Comparison of ENCODE assay signal across 1 cellular context in the genomic region with DNA sequence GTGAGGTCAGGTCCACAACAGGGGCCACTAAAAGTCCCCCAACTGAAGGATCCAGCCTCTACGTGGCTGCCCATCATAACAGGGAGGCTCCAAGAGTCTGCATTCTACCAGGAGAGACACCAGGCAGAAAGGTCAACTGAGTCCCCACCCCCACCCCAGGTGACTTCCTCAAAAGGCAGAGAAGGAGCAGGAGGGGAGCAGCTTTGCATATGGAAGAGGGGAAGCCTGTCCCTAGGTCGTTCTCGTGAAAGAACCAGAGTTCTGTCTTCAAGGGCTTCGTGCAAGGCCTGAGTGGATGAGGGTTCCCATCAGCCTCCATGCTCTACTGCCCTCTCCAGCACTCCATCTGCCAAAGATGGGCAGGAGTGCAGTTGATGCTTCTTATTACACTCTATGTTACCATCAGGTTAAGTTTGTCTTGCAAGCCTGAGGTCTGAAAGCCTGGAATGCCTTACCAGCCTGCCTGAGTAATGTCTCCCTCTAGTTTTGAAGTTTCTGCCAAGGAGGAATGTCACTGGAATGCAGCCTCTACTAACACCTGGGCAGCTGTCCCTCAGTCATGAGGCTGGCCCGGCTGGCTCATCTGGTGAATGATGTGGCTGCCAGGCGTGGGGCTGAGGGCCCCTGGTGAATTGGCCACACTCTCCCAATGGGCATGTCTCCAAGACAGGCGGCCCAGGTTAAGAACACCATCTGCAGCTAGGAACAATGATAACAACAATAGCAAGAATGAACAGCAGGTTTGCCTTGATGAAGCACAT.
TF ChIP-seq lines count a peak whose summit lies in the region.

No MANE protein-coding gene starts in this region.

TF ChIP-seq in GM23338, 12 proteins besides CTCF, POLR2A, EP300 and RAD21 (continued from another document):
- no peak for TF ChIP-seq ETS1 (IDR thresholded peaks at IDR 0.05)
- no peak for TF ChIP-seq CREB1 (CRISPR knock-in tag; IDR thresholded peaks at IDR 0.05; ENCODE audit: low read depth)
- no peak for TF ChIP-seq NANOG (IDR thresholded peaks at IDR 0.05; ENCODE audit: borderline replicate concordance)
- no peak for TF ChIP-seq REST (IDR thresholded peaks at IDR 0.05; ENCODE audit: unreplicated experiment)
- TF ChIP-seq POLR2AphosphoS5 (IDR thresholded peaks at IDR 0.05; ENCODE audit: low read depth) = no peak
